In the genomic region with DNA sequence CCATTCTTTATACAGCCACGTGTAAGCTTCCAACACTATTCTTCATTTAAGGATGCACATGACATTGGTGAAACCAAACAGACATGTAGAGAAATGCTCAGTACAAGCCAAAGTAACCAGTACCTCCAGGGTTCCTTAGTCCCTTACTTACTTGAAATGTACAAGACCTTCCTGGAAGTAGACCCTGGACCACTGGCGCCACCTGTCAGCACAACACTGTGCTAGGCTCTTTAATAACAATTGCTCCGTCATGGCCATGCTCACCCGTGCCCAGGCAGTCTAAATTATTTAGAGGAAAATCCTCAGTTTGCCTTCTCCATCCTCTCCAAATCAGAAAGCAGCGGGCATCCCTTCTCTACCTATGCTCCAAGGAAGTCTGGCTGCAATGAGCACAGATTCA, we compare ENCODE assay signal across 1 cellular context.
TF ChIP-seq lines count a peak whose summit lies in the region.

No MANE protein-coding gene starts in this region.

TF ChIP-seq in liver, 16 proteins besides CTCF, POLR2A, EP300 and RAD21:
- TF ChIP-seq FOXA1 (IDR thresholded peaks at IDR 0.05) = no peak
- TF ChIP-seq JUND (IDR thresholded peaks at IDR 0.05) = no peak
- TF ChIP-seq FOXA2 (IDR thresholded peaks at IDR 0.05) = no peak
- TF ChIP-seq, protein P1, sequence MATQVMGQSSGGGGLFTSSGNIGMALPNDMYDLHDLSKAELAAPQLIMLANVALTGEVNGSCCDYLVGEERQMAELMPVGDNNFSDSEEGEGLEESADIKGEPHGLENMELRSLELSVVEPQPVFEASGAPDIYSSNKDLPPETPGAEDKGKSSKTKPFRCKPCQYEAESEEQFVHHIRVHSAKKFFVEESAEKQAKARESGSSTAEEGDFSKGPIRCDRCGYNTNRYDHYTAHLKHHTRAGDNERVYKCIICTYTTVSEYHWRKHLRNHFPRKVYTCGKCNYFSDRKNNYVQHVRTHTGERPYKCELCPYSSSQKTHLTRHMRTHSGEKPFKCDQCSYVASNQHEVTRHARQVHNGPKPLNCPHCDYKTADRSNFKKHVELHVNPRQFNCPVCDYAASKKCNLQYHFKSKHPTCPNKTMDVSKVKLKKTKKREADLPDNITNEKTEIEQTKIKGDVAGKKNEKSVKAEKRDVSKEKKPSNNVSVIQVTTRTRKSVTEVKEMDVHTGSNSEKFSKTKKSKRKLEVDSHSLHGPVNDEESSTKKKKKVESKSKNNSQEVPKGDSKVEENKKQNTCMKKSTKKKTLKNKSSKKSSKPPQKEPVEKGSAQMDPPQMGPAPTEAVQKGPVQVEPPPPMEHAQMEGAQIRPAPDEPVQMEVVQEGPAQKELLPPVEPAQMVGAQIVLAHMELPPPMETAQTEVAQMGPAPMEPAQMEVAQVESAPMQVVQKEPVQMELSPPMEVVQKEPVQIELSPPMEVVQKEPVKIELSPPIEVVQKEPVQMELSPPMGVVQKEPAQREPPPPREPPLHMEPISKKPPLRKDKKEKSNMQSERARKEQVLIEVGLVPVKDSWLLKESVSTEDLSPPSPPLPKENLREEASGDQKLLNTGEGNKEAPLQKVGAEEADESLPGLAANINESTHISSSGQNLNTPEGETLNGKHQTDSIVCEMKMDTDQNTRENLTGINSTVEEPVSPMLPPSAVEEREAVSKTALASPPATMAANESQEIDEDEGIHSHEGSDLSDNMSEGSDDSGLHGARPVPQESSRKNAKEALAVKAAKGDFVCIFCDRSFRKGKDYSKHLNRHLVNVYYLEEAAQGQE (IDR thresholded peaks at IDR 0.05) = no peak
